In the genomic region with DNA sequence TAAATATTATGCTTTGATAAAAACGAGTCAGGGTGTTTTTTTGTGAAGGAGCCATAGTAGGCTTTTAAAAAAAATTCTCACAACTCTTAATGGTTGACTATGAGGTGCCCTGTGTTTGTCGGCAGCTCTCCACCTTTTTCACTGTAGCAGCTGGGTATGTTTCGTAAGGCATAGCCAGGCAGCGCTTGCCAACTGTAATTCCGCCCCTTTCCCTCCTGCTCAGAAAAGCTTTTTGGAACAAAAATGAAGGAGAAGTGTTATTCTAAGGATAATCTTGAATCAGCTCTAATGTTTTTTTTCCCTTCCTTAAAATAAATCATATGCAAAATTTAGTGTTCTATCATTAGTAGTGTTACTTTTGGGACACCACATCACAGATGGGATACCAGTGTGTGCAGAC, we compare ENCODE assay signal across 30 cellular contexts. TPM values are rescaled to one million over a fixed set of nuclear protein-coding genes. Genes with fewer than 3 reads are reported as not detected.
"Had no signal": no experiment of that assay in that cellular context is flagged by ENCODE, and none has a peak within 500 bp of the region (broad histone marks: within the 10 kb centered on the region; RNA-seq: fewer than 3 reads in every experiment).

No MANE protein-coding gene starts in this region.

- ATAC-seq: heart left ventricle; naive thymus-derived CD8-positive, alpha-beta T cell; right cardiac atrium; sciatic nerve; stimulated activated naive CD8-positive, alpha-beta T cell treated with anti-CD3 and anti-CD28 coated beads, Interleukin-15, Interleukin-2, amounts not matched to agents 100 U/mL and 50 U/mL, for 24 hours had no signal

- H3K4me3 Mint-ChIP-seq: immature natural killer cell; naive thymus-derived CD8-positive, alpha-beta T cell; nephron; neural progenitor cell; stimulated activated naive B cell treated with anti-CD40 and anti-IgM and Interleukin-4, amounts not matched to agents 10 μg/mL and 1 μg/mL and 100 μg/mL, for 72 hours; type B pancreatic cell had no signal

- H3K27me3 Mint-ChIP-seq: naive thymus-derived CD8-positive, alpha-beta T cell; stimulated activated naive B cell treated with anti-CD40 and anti-IgM and Interleukin-4, amounts not matched to agents 10 μg/mL and 1 μg/mL and 100 μg/mL, for 72 hours; type B pancreatic cell had no signal

- H3K4me1 Mint-ChIP-seq: immature natural killer cell, nephron had no signal

- DNase-seq: heart left ventricle; hypothalamus; immature natural killer cell; islet precursor cell; left ventricle myocardium inferior; midbrain; naive thymus-derived CD8-positive, alpha-beta T cell; ovary; retina; right cardiac atrium; stimulated activated CD4-positive, alpha-beta T cell treated with anti-CD3 and anti-CD28 coated beads, Interleukin-12 subunit alpha, Interleukin-12 subunit beta, amount 100 ng/mL, for 4 hours; stimulated activated CD4-positive, alpha-beta T cell treated with anti-CD3 and anti-CD28 coated beads, Interleukin-15, amount 100 ng/mL, for 24 hours; stimulated activated CD4-positive, alpha-beta T cell treated with anti-CD3 and anti-CD28 coated beads, Interleukin-2, amount 100 ng/mL, for 24 hours; stimulated activated CD4-positive, alpha-beta T cell treated with anti-CD3 and anti-CD28 coated beads, Interleukin-4, amount 100 ng/mL, for 1 hour; stimulated activated naive B cell treated with anti-CD40 and anti-IgM and Interleukin-4, amounts not matched to agents 10 μg/mL and 1 μg/mL and 100 μg/mL, for 72 hours; stimulated activated naive CD8-positive, alpha-beta T cell treated with anti-CD3 and anti-CD28 coated beads, Interleukin-15, Interleukin-2, amounts not matched to agents 100 U/mL and 50 U/mL, for 24 hours; uterus had no signal

- H3K27ac Mint-ChIP-seq: nephron; neural progenitor cell; stimulated activated naive B cell treated with anti-CD40 and anti-IgM and Interleukin-4, amounts not matched to agents 10 μg/mL and 1 μg/mL and 100 μg/mL, for 72 hours; type B pancreatic cell had no signal

- H3K9me3 Mint-ChIP-seq: immature natural killer cell; naive thymus-derived CD8-positive, alpha-beta T cell; nephron; neural progenitor cell; stimulated activated naive B cell treated with anti-CD40 and anti-IgM and Interleukin-4, amounts not matched to agents 10 μg/mL and 1 μg/mL and 100 μg/mL, for 72 hours; type B pancreatic cell had no signal

RNA-seq across cellular contexts. Expression of gene CAGE1, which starts 21.3 kb away (rescaled TPM):
- total RNA-seq: kidney epithelial cell, left ventricle myocardium inferior, lower leg skin, mesenteric fat pad, mucosa of gallbladder, omental fat pad, ovary, sciatic nerve, subcutaneous adipose tissue, temporal lobe, tibial nerve, ureter had no signal
